Comparison of ENCODE assay signal across 16 cellular contexts in the genomic region with DNA sequence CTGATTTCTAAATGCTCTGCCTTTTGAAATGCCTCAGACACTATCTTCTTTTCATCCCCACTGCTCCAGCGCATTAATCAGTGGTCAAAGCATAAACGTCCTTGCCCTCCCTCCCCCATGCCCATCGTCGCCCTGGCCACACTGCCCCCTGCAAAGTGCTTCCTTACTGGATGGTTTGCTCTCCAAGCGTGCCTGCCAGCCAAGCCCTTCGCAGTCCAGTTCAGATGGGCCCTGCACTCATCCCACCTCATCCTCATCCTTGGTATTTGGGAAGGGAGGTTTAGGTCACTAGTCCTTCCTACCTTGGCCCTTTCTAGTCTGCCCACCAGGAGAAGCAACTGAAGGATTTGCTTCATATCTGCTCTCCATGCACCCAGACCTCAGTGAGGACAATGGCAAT. TPM values are rescaled to one million over a fixed set of nuclear protein-coding genes. Genes with fewer than 3 reads are reported as not detected.
DNase-seq lines count a peak whose midpoint lies in the region; TF ChIP-seq lines count a peak whose summit lies in the region.
"Had no signal": no experiment of that assay in that cellular context is flagged by ENCODE, and none has a peak within 500 bp of the region (broad histone marks: within the 10 kb centered on the region; RNA-seq: fewer than 3 reads in every experiment).

No MANE protein-coding gene starts in this region.

- H3K4me3 Mint-ChIP-seq in chondrocyte (ENCODE audit: unreplicated experiment) (peak overlapping the region; percentile 14), neural crest cell (peak overlapping the region; percentile 52)

- TF ChIP-seq CTCF in chondrocyte (IDR thresholded peaks at IDR 0.05) (no peak), esophagus muscularis mucosa (IDR thresholded peaks at IDR 0.05) (no peak), neural crest cell (conservative IDR thresholded peaks at IDR 0.05) (no peak)

- H3K9me3 Mint-ChIP-seq in chondrocyte (ENCODE audit: low read depth) (no peaks in the 10 kb centered on the region), neural crest cell (no peaks in the 10 kb centered on the region)
- H3K9me3 Mint-ChIP-seq: H9 had no signal

- peak overlapping the region in 1 of 4 donors; percentile 3 for H3K27ac ChIP-seq in esophagus muscularis mucosa (replicated peaks in 1 of 4)
- H3K27ac ChIP-seq in subcutaneous abdominal adipose tissue (ENCODE audit: low read depth, low read length), result no peak overlapping the region

- H3K4me1 ChIP-seq in esophagus muscularis mucosa (peaks cover 4 to 13% (median 10%) of the 10 kb centered on the region in 4 donors), subcutaneous abdominal adipose tissue (ENCODE audit: control insufficient read depth in 5 of 5, insufficient read depth in 5 of 5, low read length in 5 of 5) (peaks cover 3 to 36% (median 19%) of the 10 kb centered on the region in 5 donors)

- no peaks in the 10 kb centered on the region for H3K9me3 ChIP-seq in esophagus muscularis mucosa
- H3K9me3 ChIP-seq in subcutaneous abdominal adipose tissue (ENCODE audit: control insufficient read depth in 5 of 5, low read length in 5 of 5), result no peaks in the 10 kb centered on the region

- H3K27me3 ChIP-seq in esophagus muscularis mucosa (peaks cover 0 to 41% (median 4%) of the 10 kb centered on the region in 4 donors), subcutaneous abdominal adipose tissue (ENCODE audit: control insufficient read depth in 5 of 5, insufficient read depth in 4 of 5, low read length in 5 of 5) (peaks cover 10 to 18% (median 14%) of the 10 kb centered on the region in 5 donors)

- TF ChIP-seq EP300 in esophagus muscularis mucosa (IDR thresholded peaks at IDR 0.05), result no peak

- H3K27me3 Mint-ChIP-seq in chondrocyte (ENCODE audit: low read depth) (peaks cover 7% of the 10 kb centered on the region), neural crest cell (ENCODE audit: low read depth) (peaks cover 36% of the 10 kb centered on the region)

- H3K9ac ChIP-seq in subcutaneous abdominal adipose tissue (ENCODE audit: low read length in 5 of 5), result peak overlapping the region in 1 of 5 donors; percentile 39

- WGBS in esophagus muscularis mucosa, result 76% methylated on average over 6 of the region's 6 CpGs

- H3K4me1 Mint-ChIP-seq in chondrocyte (ENCODE audit: low read depth) (peaks cover 32% of the 10 kb centered on the region), neural crest cell (peaks cover 42% of the 10 kb centered on the region)

- peaks cover 0 to 40% (median 27%) of the 10 kb centered on the region in 4 donors for H3K36me3 ChIP-seq in esophagus muscularis mucosa
- H3K36me3 ChIP-seq in subcutaneous abdominal adipose tissue (ENCODE audit: control insufficient read depth in 5 of 5, insufficient read depth in 5 of 5, low read length in 5 of 5), result peaks cover 0 to 37% (median 21%) of the 10 kb centered on the region in 5 donors

- TF ChIP-seq POLR2A in esophagus muscularis mucosa (IDR thresholded peaks at IDR 0.05; ENCODE audit: low read depth), result no peak

- no peak overlapping the region for H3K27ac Mint-ChIP-seq in chondrocyte (ENCODE audit: unreplicated experiment)
- H3K27ac Mint-ChIP-seq in neural crest cell (ENCODE audit: unreplicated experiment), result peak overlapping the region; percentile 62
- H3K27ac Mint-ChIP-seq: H9 had no signal

- DNase-seq in chondrocyte (ENCODE audit: low spot score), result no peak
- DNase-seq in esophagus muscularis mucosa (ENCODE audit: extremely low spot score), result peak; percentile 80
- DNase-seq in neural crest cell (ENCODE audit: low read depth, low spot score), result no peak
- DNase-seq in NCI-H2107 treated with DMSO at 0.1 percent for 48 hours (lab: John Stamatoyannopoulos, UW; ENCODE audit: unreplicated experiment), result no peak
- DNase-seq in NCI-H146 (lab: John Stamatoyannopoulos, UW), result no peak
- DNase-seq in activated CD4-positive, alpha-beta T cell treated with anti-CD3 and anti-CD28 coated beads, Interleukin-2, amount 50 U/mL, for 48 hours, result no peak
- no peak for DNase-seq in activated gamma-delta T cell treated with Interleukin-2 at 50 U/mL for 16 hours
- DNase-seq: C1 segment of cervical spinal cord, H9, Karpas-422, NCI-H1930, NCI-H2171 treated with DMSO at 0.1 percent for 48 hours, NCI-H774, SHP77 had no signal

- intact Hi-C loops in esophagus muscularis mucosa (cut with DNase I), result no loop called here

- H3K36me3 Mint-ChIP-seq in chondrocyte (ENCODE audit: low read depth) (peaks cover 14% of the 10 kb centered on the region), neural crest cell (ENCODE audit: low read depth) (peaks cover 7% of the 10 kb centered on the region)

- H3K4me3 ChIP-seq in esophagus muscularis mucosa (peak overlapping the region; percentile 44 to 57 (median 47)), subcutaneous abdominal adipose tissue (ENCODE audit: low read depth in 1 of 5, low read length in 5 of 5) (peak overlapping the region in 4 of 5 donors; percentile 58 to 68 (median 62))

RNA-seq across cellular contexts. Expression of gene GJA4, which starts 3.1 kb away (rescaled TPM):
- total RNA-seq in chondrocyte, result 0.87 to 11.6 TPM (median 10.7 TPM) in 3 replicates
- 10 to 100 TPM in 3 of 4 donors, 1 to 10 TPM in 1; 5.8 to 41.0 (median 28.0) TPM for total RNA-seq in esophagus muscularis mucosa
- total RNA-seq in neural crest cell, result 20.2 and 22.3 TPM in 2 replicates
- total RNA-seq: NCI-H460 had no signal

RNA-seq across cellular contexts. Expression of gene GJB3, which starts 14.9 kb away (rescaled TPM):
- total RNA-seq in chondrocyte, result not detected in 3 replicates
- not detected for total RNA-seq in esophagus muscularis mucosa
- not detected in 2 replicates for total RNA-seq in neural crest cell
- total RNA-seq: NCI-H460 had no signal

RNA-seq across cellular contexts. Expression of gene GJB4, which starts 36.4 kb away (rescaled TPM):
- total RNA-seq in chondrocyte (not detected in 3 replicates), esophagus muscularis mucosa (not detected), neural crest cell (not detected in 2 replicates)
- total RNA-seq: H9, NCI-H460 had no signal

RNA-seq across cellular contexts. Expression of gene GJB5, which starts 41.1 kb away (rescaled TPM):
- total RNA-seq in chondrocyte, result not detected in 3 replicates
- not detected for total RNA-seq in esophagus muscularis mucosa
- not detected in 2 replicates for total RNA-seq in neural crest cell
- total RNA-seq: NCI-H460 had no signal
